Comparison of ENCODE assay signal across 10 cellular contexts in genomic region chr20:41167481-41168253, GRCh38. TPM values are rescaled to one million over a fixed set of nuclear protein-coding genes. Genes with fewer than 3 reads are reported as not detected.
A peak's percentile ranks its signal among the peaks of the same experiment; 100 is the strongest.
DNase-seq lines count a peak whose midpoint lies in the region; ATAC-seq lines count a peak whose summit lies in the region.
"Had no signal": no experiment of that assay in that cellular context is flagged by ENCODE, and none has a peak within 500 bp of the region (broad histone marks: within the 10 kb centered on the region; RNA-seq: fewer than 3 reads in every experiment).

No MANE protein-coding gene starts in this region.

- H3K9me3 Mint-ChIP-seq in activated naive CD8-positive, alpha-beta T cell treated with anti-CD3 and anti-CD28 coated beads for 36 hours: no peaks in the 10 kb centered on the region
- no peaks in the 10 kb centered on the region for H3K9me3 Mint-ChIP-seq in stimulated activated effector memory CD8-positive, alpha-beta T cell treated with anti-CD3 and anti-CD28 coated beads, Interleukin-12 subunit alpha, Interleukin-12 subunit beta, amount 100 ng/mL, for 72 hours

- peaks cover 58% of the 10 kb centered on the region for H3K36me3 Mint-ChIP-seq in activated naive CD8-positive, alpha-beta T cell treated with anti-CD3 and anti-CD28 coated beads for 36 hours
- H3K36me3 Mint-ChIP-seq in stimulated activated effector memory CD8-positive, alpha-beta T cell treated with anti-CD3 and anti-CD28 coated beads, Interleukin-12 subunit alpha, Interleukin-12 subunit beta, amount 100 ng/mL, for 72 hours: peaks cover 100% of the 10 kb centered on the region

- ATAC-seq in HG02870 (IDR thresholded peaks at IDR 0.05; ENCODE audit: unreplicated experiment) (peak; percentile 75), HG03469 (IDR thresholded peaks at IDR 0.05; ENCODE audit: unreplicated experiment) (no peak), GM18517 (IDR thresholded peaks at IDR 0.05; ENCODE audit: unreplicated experiment) (no peak), HG03565 (IDR thresholded peaks at IDR 0.05; ENCODE audit: unreplicated experiment) (no peak)
- ATAC-seq in stimulated activated effector memory CD8-positive, alpha-beta T cell treated with anti-CD3 and anti-CD28 coated beads, Interleukin-12 subunit alpha, Interleukin-12 subunit beta, amount 100 ng/mL, for 72 hours: peak; percentile 26
- ATAC-seq: HCT116 had no signal

- H3K27ac Mint-ChIP-seq in activated naive CD8-positive, alpha-beta T cell treated with anti-CD3 and anti-CD28 coated beads for 36 hours: peak overlapping the region; percentile 45
- peak overlapping the region; percentile 92 for H3K27ac Mint-ChIP-seq in stimulated activated effector memory CD8-positive, alpha-beta T cell treated with anti-CD3 and anti-CD28 coated beads, Interleukin-12 subunit alpha, Interleukin-12 subunit beta, amount 100 ng/mL, for 72 hours

- DNase-seq in activated effector memory CD4-positive, alpha-beta T cell treated with anti-CD3 and anti-CD28 coated beads, Interleukin-2, amount 50 U/mL, for 16 hours: peak; percentile 39
- DNase-seq in activated effector memory CD4-positive, alpha-beta T cell treated with Interleukin-2 at 50 U/mL for 16 hours: no peak
- no peak for DNase-seq in activated naive CD8-positive, alpha-beta T cell treated with anti-CD3 and anti-CD28 coated beads for 36 hours
- no peak for DNase-seq in stimulated activated effector memory CD8-positive, alpha-beta T cell treated with anti-CD3 and anti-CD28 coated beads, Interleukin-12 subunit alpha, Interleukin-12 subunit beta, amount 100 ng/mL, for 72 hours (ENCODE audit: low spot score in 2 of 2)
- DNase-seq: NCI-H2029 had no signal

- no peaks in the 10 kb centered on the region for H3K27me3 Mint-ChIP-seq in activated naive CD8-positive, alpha-beta T cell treated with anti-CD3 and anti-CD28 coated beads for 36 hours

- no peak overlapping the region for H3K4me3 Mint-ChIP-seq in activated naive CD8-positive, alpha-beta T cell treated with anti-CD3 and anti-CD28 coated beads for 36 hours
- no peak overlapping the region for H3K4me3 Mint-ChIP-seq in stimulated activated effector memory CD8-positive, alpha-beta T cell treated with anti-CD3 and anti-CD28 coated beads, Interleukin-12 subunit alpha, Interleukin-12 subunit beta, amount 100 ng/mL, for 72 hours

- peaks cover 60% of the 10 kb centered on the region for H3K4me1 Mint-ChIP-seq in activated naive CD8-positive, alpha-beta T cell treated with anti-CD3 and anti-CD28 coated beads for 36 hours
- H3K4me1 Mint-ChIP-seq in stimulated activated effector memory CD8-positive, alpha-beta T cell treated with anti-CD3 and anti-CD28 coated beads, Interleukin-12 subunit alpha, Interleukin-12 subunit beta, amount 100 ng/mL, for 72 hours: peaks cover 78% of the 10 kb centered on the region

RNA-seq across cellular contexts. Expression of gene PLCG1, which starts 30.3 kb away (rescaled TPM):
- total RNA-seq in activated naive CD8-positive, alpha-beta T cell treated with anti-CD3 and anti-CD28 coated beads for 36 hours: 100 to 1,000 TPM; 156 to 162 TPM

Comparison
In these comparisons a context has a peak if more than half of its experiments do, and no peak if none do; other contexts are left out.
1. ATAC-seq: peak in HG02870 (single experiment) and stimulated activated effector memory CD8-positive, alpha-beta T cell treated with anti-CD3 and anti-CD28 coated beads, Interleukin-12 subunit alpha, Interleukin-12 subunit beta, amount 100 ng/mL, for 72 hours (single experiment); none in HG03469 (single experiment), GM18517 (single experiment) and HG03565 (single experiment).